In genomic region chr1:151165281-151165737, GRCh38 we compare ENCODE assay signal across 1 cellular context.
A peak's percentile ranks its signal among the peaks of the same experiment; 100 is the strongest.
TF ChIP-seq lines count a peak whose summit lies in the region.

No MANE protein-coding gene starts in this region.

TF ChIP-seq in K562, 482 proteins besides CTCF, POLR2A, EP300 and RAD21 (continues in another document):
- TF ChIP-seq LEF1 (IDR thresholded peaks at IDR 0.05) (peak; percentile 40), MEF2A (IDR thresholded peaks at IDR 0.05; ENCODE audit: control insufficient read depth, low read depth, low read length) (no peak), SMARCC2 (IDR thresholded peaks at IDR 0.05; ENCODE audit: low read depth) (no peak), XRCC4 (IDR thresholded peaks at IDR 0.05; ENCODE audit: extremely low read depth, insufficient read depth, insufficient read length) (no peak), ZBTB5 (IDR thresholded peaks at IDR 0.05) (0 out of 2 replicates have a peak, but pooled peaks have one; percentile 20), IRF2 (CRISPR knock-in tag; IDR thresholded peaks at IDR 0.05) (no peak), PRDM10 (IDR thresholded peaks at IDR 0.05; ENCODE audit: partially characterized antibody) (peak; percentile 98), STAT6 (CRISPR knock-in tag; IDR thresholded peaks at IDR 0.05) (no peak), HBP1 (CRISPR knock-in tag; IDR thresholded peaks at IDR 0.05) (0 out of 2 replicates have a peak, but pooled peaks have one; percentile 18), PKNOX1 (IDR thresholded peaks at IDR 0.05) (peak; percentile 47; the same call in 1 of the 2 replicates), ZNF395 (CRISPR knock-in tag; IDR thresholded peaks at IDR 0.05) (no peak; the same call in 1 of the 2 replicates), ETV1 (tag; conservative IDR thresholded peaks at IDR 0.05; ENCODE audit: low read depth) (no peak), LCOR (CRISPR knock-in tag; IDR thresholded peaks at IDR 0.05) (peak; percentile 70; the same call in 1 of the 2 replicates), ZNF75A (CRISPR knock-in tag; IDR thresholded peaks at IDR 0.05) (no peak), HDAC8 (tag; IDR thresholded peaks at IDR 0.05) (no peak), ZHX1 (conservative IDR thresholded peaks at IDR 0.05; ENCODE audit: low read length) (no peak), MGA (IDR thresholded peaks at IDR 0.05) (no peak), MIER1 (IDR thresholded peaks at IDR 0.05; ENCODE audit: low read depth) (peak; percentile 47; the same call in 1 of the 2 replicates), ZNF3 (CRISPR knock-in tag; IDR thresholded peaks at IDR 0.05) (no peak), XRCC5 (IDR thresholded peaks at IDR 0.05; ENCODE audit: low read depth, low read length) (no peak), ZNF76 (CRISPR knock-in tag; IDR thresholded peaks at IDR 0.05; ENCODE audit: borderline replicate concordance) (no peak), ZNF778 (CRISPR knock-in tag; IDR thresholded peaks at IDR 0.05) (no peak), HDAC3 (IDR thresholded peaks at IDR 0.05; ENCODE audit: borderline replicate concordance, partially characterized antibody) (no peak), ZNF217 (CRISPR knock-in tag; IDR thresholded peaks at IDR 0.05) (no peak), NBN (IDR thresholded peaks at IDR 0.05; ENCODE audit: low read depth) (peak; percentile 75)
